21 cellular contexts compared by ENCODE assay signal in genomic region chr16:58036943-58037342, GRCh38.
"Had no signal": no experiment of that assay in that cellular context is flagged by ENCODE, and none has a peak within 500 bp of the region (broad histone marks: within the 10 kb centered on the region; RNA-seq: fewer than 3 reads in every experiment).

No MANE protein-coding gene starts in this region.

- H3K4me3 ChIP-seq: esophagus muscularis mucosa, gastroesophageal sphincter, lung, right atrium auricular region, stomach, thoracic aorta had no signal

- H3K9me3 Mint-ChIP-seq: naive B cell, nephron had no signal

- DNase-seq: effector memory CD4-positive, alpha-beta T cell; head of caudate nucleus; hippocampal formation; left colon; left ventricle myocardium superior; mesenchymal stem cell; naive B cell; small intestine; stimulated activated CD4-positive, alpha-beta T cell treated with anti-CD3 and anti-CD28 coated beads, Interleukin-12 subunit alpha, Interleukin-12 subunit beta, amount 100 ng/mL, for 4 hours; stimulated activated naive CD4-positive, alpha-beta T cell; stomach; substantia nigra; trophoblast cell had no signal

- H3K36me3 ChIP-seq: neutrophil, thoracic aorta had no signal

- H3K27ac Mint-ChIP-seq: nephron had no signal

- H3K27me3 ChIP-seq: esophagus muscularis mucosa, gastroesophageal sphincter, neutrophil, right atrium auricular region, stomach had no signal

- H3K27ac ChIP-seq: epithelial cell of prostate, esophagus muscularis mucosa, gastroesophageal sphincter, neutrophil, stomach, thoracic aorta had no signal

- H3K4me1 Mint-ChIP-seq: naive B cell had no signal

- H3K4me3 Mint-ChIP-seq: naive B cell, nephron had no signal

- H3K9me3 ChIP-seq: esophagus muscularis mucosa, gastroesophageal sphincter, neutrophil, right atrium auricular region, stomach, thoracic aorta had no signal

- H3K36me3 Mint-ChIP-seq: naive B cell had no signal

- H3K27me3 Mint-ChIP-seq: naive B cell had no signal

- ATAC-seq: gastroesophageal sphincter, left colon, left ventricle myocardium superior had no signal
